Comparison of ENCODE assay signal across 10 cellular contexts in genomic region chr15:78049691-78050440, GRCh38. TPM values are rescaled to one million over a fixed set of nuclear protein-coding genes. Genes with fewer than 3 reads are reported as not detected.
DNase-seq lines count a peak whose midpoint lies in the region; ATAC-seq and TF ChIP-seq lines count a peak whose summit lies in the region.
"Had no signal": no experiment of that assay in that cellular context is flagged by ENCODE, and none has a peak within 500 bp of the region (broad histone marks: within the 10 kb centered on the region; RNA-seq: fewer than 3 reads in every experiment).

No MANE protein-coding gene starts in this region.

- H3K27ac Mint-ChIP-seq in activated naive CD4-positive, alpha-beta T cell treated with anti-CD3 and anti-CD28 coated beads for 36 hours, result peak overlapping the region; percentile 80

- TF ChIP-seq CTCF in mucosa of descending colon (IDR thresholded peaks at IDR 0.05), result no peak
- TF ChIP-seq CTCF in uterus (IDR thresholded peaks at IDR 0.05), result no peak

- ATAC-seq in GM21515 (IDR thresholded peaks at IDR 0.05; ENCODE audit: unreplicated experiment) (peak; percentile 83), mucosa of descending colon (peak; percentile 54)
- ATAC-seq: K562, left lung had no signal

- H3K4me1 ChIP-seq in mucosa of descending colon (ENCODE audit: low read depth) (peaks cover 77% of the 10 kb centered on the region), uterus (peaks cover 6 to 11% of the 10 kb centered on the region in 2 donors)

- no peaks in the 10 kb centered on the region for H3K9me3 Mint-ChIP-seq in activated naive CD4-positive, alpha-beta T cell treated with anti-CD3 and anti-CD28 coated beads for 36 hours

- no peak for TF ChIP-seq POLR2A in uterus (IDR thresholded peaks at IDR 0.05)

- H3K4me3 Mint-ChIP-seq in activated naive CD4-positive, alpha-beta T cell treated with anti-CD3 and anti-CD28 coated beads for 36 hours, result peak overlapping the region; percentile 16

- DNase-seq in ELR (ENCODE audit: low read depth) (peak; percentile 77), mucosa of descending colon (peak in 1 of 3 donors; percentile 55), uterus (no peak), mesenteric fat pad (ENCODE audit: low spot score) (no peak), H7 (no peak)
- DNase-seq in activated naive CD4-positive, alpha-beta T cell treated with anti-CD3 and anti-CD28 coated beads for 36 hours, result peak; percentile 83

- H3K36me3 Mint-ChIP-seq in activated naive CD4-positive, alpha-beta T cell treated with anti-CD3 and anti-CD28 coated beads for 36 hours (ENCODE audit: low read depth), result peaks cover 20% of the 10 kb centered on the region

- no peaks in the 10 kb centered on the region for H3K27me3 Mint-ChIP-seq in activated naive CD4-positive, alpha-beta T cell treated with anti-CD3 and anti-CD28 coated beads for 36 hours (ENCODE audit: low read depth)

- H3K27ac ChIP-seq in KOPT-K1 (ENCODE audit: low read depth, low read length, poor library complexity, severe bottlenecking) (peak overlapping the region; percentile 90), uterus (peak overlapping the region; percentile 68 to 71)

- peaks cover 13% of the 10 kb centered on the region for H3K36me3 ChIP-seq in KOPT-K1 (ENCODE audit: insufficient read depth, low read length)
- no peaks in the 10 kb centered on the region for H3K36me3 ChIP-seq in mucosa of descending colon (ENCODE audit: low read depth)
- H3K36me3 ChIP-seq in uterus, result no peaks in the 10 kb centered on the region
- no peaks in the 10 kb centered on the region; the same call in 1 of the 2 replicates for H3K36me3 ChIP-seq in H7 (replicated peaks; ENCODE audit: control insufficient read depth, insufficient read depth, low read length)

- H3K27me3 ChIP-seq in uterus, result no peaks in the 10 kb centered on the region
- H3K27me3 ChIP-seq in H7 (ENCODE audit: control insufficient read depth, insufficient read depth, low read length), result no peaks in the 10 kb centered on the region
- H3K27me3 ChIP-seq: left lung had no signal

- intact Hi-C loops in activated naive CD4-positive, alpha-beta T cell treated with anti-CD3 and anti-CD28 coated beads for 36 hours (cut with micrococcal nuclease), result loop anchor here (1.0 kb wide), 1 partner anchor 18 kb away; no protein-coding TSS in a partner anchor
- intact Hi-C loops in mucosa of descending colon (cut with DNase I, micrococcal nuclease), result no loop called here
- intact Hi-C loops in uterus (cut with DNase I; ENCODE audit: low total_unique reads), result no loop called here

- H3K4me1 Mint-ChIP-seq in activated naive CD4-positive, alpha-beta T cell treated with anti-CD3 and anti-CD28 coated beads for 36 hours (ENCODE audit: low read depth), result peaks cover 78% of the 10 kb centered on the region

- H3K9me3 ChIP-seq in KOPT-K1 (ENCODE audit: insufficient read depth, low read length, poor library complexity, severe bottlenecking) (no peaks in the 10 kb centered on the region), mucosa of descending colon (no peaks in the 10 kb centered on the region), uterus (no peaks in the 10 kb centered on the region)
- H3K9me3 ChIP-seq: left lung had no signal

- no peak overlapping the region for H3K4me3 ChIP-seq in mucosa of descending colon
- no peak overlapping the region for H3K4me3 ChIP-seq in uterus
- no peak overlapping the region for H3K4me3 ChIP-seq in H7 (ENCODE audit: insufficient read depth, low read depth, low read length)
- H3K4me3 ChIP-seq: K562, left lung had no signal

- CTCF ChIA-PET in activated naive CD4-positive, alpha-beta T cell treated with anti-CD3 and anti-CD28 coated beads for 36 hours (lab: Charles Lee), result interaction anchor here (0.6 to 3.0 kb wide), 11 partner anchors 14 to 91 kb away, joined by 3 to 11 read pairs (median 5); no protein-coding TSS in a partner anchor

RNA-seq across cellular contexts. Expression of gene TBC1D2B, which starts 27.6 kb away (rescaled TPM):
- total RNA-seq in activated naive CD4-positive, alpha-beta T cell treated with anti-CD3 and anti-CD28 coated beads for 36 hours, result 10 to 100 TPM; 57.1 to 60.3 TPM
- total RNA-seq in mucosa of descending colon (10 to 100 TPM; 54.8 to 65.6 (median 57.0) TPM), uterus (10 to 100 TPM; 27.7 to 89.0 (median 57.9) TPM), mesenteric fat pad (82.0 TPM)
- 9.9 and 15.7 TPM in 2 replicates for total RNA-seq in H7 (2014; rRNA removed; shearing (Covaris generic))

RNA-seq across cellular contexts. Expression of gene SH2D7, which starts 42.5 kb away (rescaled TPM):
- total RNA-seq in activated naive CD4-positive, alpha-beta T cell treated with anti-CD3 and anti-CD28 coated beads for 36 hours, result not detected
- total RNA-seq in mucosa of descending colon (1 to 10 TPM; 1.9 to 2.8 (median 2.2) TPM), uterus (not detected), mesenteric fat pad (not detected)
- not detected in 2 replicates for total RNA-seq in H7 (2014; rRNA removed; shearing (Covaris generic))
- total RNA-seq: K562, left lung had no signal

Comparison
In these comparisons a context has a peak if more than half of its experiments do, and no peak if none do; other contexts are left out.
1. DNase-seq: peak in ELR (single experiment) and activated naive CD4-positive, alpha-beta T cell treated with anti-CD3 and anti-CD28 coated beads for 36 hours (single experiment); none in uterus (0 of 2), mesenteric fat pad (single experiment) and H7 (single experiment).